Comparison of ENCODE assay signal across 18 cellular contexts in the genomic region with DNA sequence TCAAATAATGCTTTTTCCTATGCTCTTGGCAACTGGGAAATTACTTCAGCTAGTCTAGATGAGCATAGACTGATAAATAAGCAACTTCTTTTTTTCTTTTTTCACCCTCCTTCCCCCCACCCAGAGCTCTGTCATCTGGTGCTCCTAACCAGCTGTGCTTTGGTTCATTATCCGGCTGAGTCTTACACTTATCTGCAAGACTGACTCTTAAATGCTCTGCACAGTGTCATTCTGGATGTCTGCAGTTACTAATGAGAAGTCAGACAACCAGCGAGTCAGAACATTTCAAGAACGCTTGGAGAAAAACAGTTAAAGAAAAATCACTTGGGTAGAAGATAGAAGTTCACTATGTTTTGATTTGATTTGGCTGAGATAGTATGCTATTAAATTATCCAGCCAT.
A peak's percentile ranks its signal among the peaks of the same experiment; 100 is the strongest.
DNase-seq lines count a peak whose midpoint lies in the region; ATAC-seq and TF ChIP-seq lines count a peak whose summit lies in the region.
"Had no signal": no experiment of that assay in that cellular context is flagged by ENCODE, and none has a peak within 500 bp of the region (broad histone marks: within the 10 kb centered on the region; RNA-seq: fewer than 3 reads in every experiment).

No MANE protein-coding gene starts in this region.

- no peak overlapping the region for H3K4me3 ChIP-seq in heart left ventricle
- H3K4me3 ChIP-seq in mesendoderm (ENCODE audit: low read length), result no peak overlapping the region

- peaks cover 0 to 11% (median 0%) of the 10 kb centered on the region in 12 donors for H3K4me1 ChIP-seq in heart left ventricle
- peaks cover 18% of the 10 kb centered on the region for H3K4me1 ChIP-seq in mesendoderm (ENCODE audit: control insufficient read depth, low read depth, low read length)

- H4K8ac ChIP-seq in mesendoderm (ENCODE audit: low read depth, low read length), result no peak overlapping the region

- peak overlapping the region; percentile 61 for H2BK120ac ChIP-seq in mesendoderm (ENCODE audit: low read depth, low read length)

- H3K27me3 ChIP-seq in heart left ventricle (no peaks in the 10 kb centered on the region), mesendoderm (ENCODE audit: insufficient read depth, low read length, poor library complexity) (no peaks in the 10 kb centered on the region)

- H3K27ac Mint-ChIP-seq in osteocyte (ENCODE audit: unreplicated experiment), result no peak overlapping the region
- H3K27ac Mint-ChIP-seq: CD4-positive, CD25-positive, alpha-beta regulatory T cell had no signal

- TF ChIP-seq POLR2A in heart left ventricle (IDR thresholded peaks at IDR 0.05), result no peak

- ATAC-seq in heart left ventricle, result peak in 3 of 4 donors; percentile 71 to 92 (median 77)
- ATAC-seq in GM18498 (IDR thresholded peaks at IDR 0.05; ENCODE audit: unreplicated experiment), result no peak

- no peak overlapping the region for H3K56ac ChIP-seq in mesendoderm (ENCODE audit: low read length)

- DNase-seq in ELF-1 (ENCODE audit: low read depth, low spot score) (peak; percentile 36), SK-N-DZ (ENCODE audit: low spot score) (peak; percentile 94), heart left ventricle (no peak), mesendoderm (no peak), NK-92 (lab: John Stamatoyannopoulos, UW; ENCODE audit: unreplicated experiment) (no peak), GM19240 (ENCODE audit: insufficient read length, low spot score) (no peak), osteocyte (ENCODE audit: extremely low spot score, unreplicated experiment) (no peak)
- DNase-seq: AML-193; CD4-positive, CD25-positive, alpha-beta regulatory T cell; DMS53; KG1; NCI-H1092; NCI-H1694; NCI-H2107; NCI-H446 treated with DMSO at 0.1 percent for 48 hours; NCI-H748 treated with DMSO at 0.1 percent for 48 hours had no signal

- no peak overlapping the region for H2AK5ac ChIP-seq in mesendoderm (ENCODE audit: low read length)

- H3K4me2 ChIP-seq in mesendoderm (ENCODE audit: low read length), result no peak overlapping the region

- H3K27me3 Mint-ChIP-seq in osteocyte (ENCODE audit: unreplicated experiment), result no peaks in the 10 kb centered on the region
- H3K27me3 Mint-ChIP-seq: CD4-positive, CD25-positive, alpha-beta regulatory T cell had no signal

- H3K36me3 ChIP-seq in heart left ventricle, result no peaks in the 10 kb centered on the region
- H3K36me3 ChIP-seq in mesendoderm (ENCODE audit: control insufficient read depth, insufficient read depth, low read length), result no peaks in the 10 kb centered on the region

- H3K27ac ChIP-seq in heart left ventricle (no peak overlapping the region), mesendoderm (ENCODE audit: low read depth, low read length) (no peak overlapping the region)
- H3K27ac ChIP-seq: HL-60 had no signal

- no peak overlapping the region for H3K23ac ChIP-seq in mesendoderm (ENCODE audit: low read length)

- H3K9ac ChIP-seq in mesendoderm (ENCODE audit: low read length), result no peak overlapping the region

- peaks cover 21% of the 10 kb centered on the region for H3K4me1 Mint-ChIP-seq in osteocyte (ENCODE audit: unreplicated experiment)
- H3K4me1 Mint-ChIP-seq: CD4-positive, CD25-positive, alpha-beta regulatory T cell had no signal

- no peak overlapping the region for H3K4ac ChIP-seq in mesendoderm (ENCODE audit: low read depth, low read length)

- H3K4me3 Mint-ChIP-seq in osteocyte (ENCODE audit: unreplicated experiment), result no peak overlapping the region
- H3K4me3 Mint-ChIP-seq: CD4-positive, CD25-positive, alpha-beta regulatory T cell had no signal

- H3K18ac ChIP-seq in mesendoderm (ENCODE audit: low read length), result no peak overlapping the region

- no peak overlapping the region for H2BK5ac ChIP-seq in mesendoderm (ENCODE audit: low read length)

- H3K9me3 ChIP-seq in heart left ventricle, result no peaks in the 10 kb centered on the region

- WGBS in heart left ventricle, 4 donors, result 40 to 47% (median 42%) methylated on average over 3 of the region's 3 CpGs
- no CpG with 5 or more reads among the region's 3 CpGs for WGBS in mesendoderm (ENCODE audit: extremely low coverage, insufficient coverage, low lambda C conversion rate)

- no peak overlapping the region for H2BK15ac ChIP-seq in mesendoderm (replicated peaks; ENCODE audit: low read depth)

- no peak for TF ChIP-seq CTCF in heart left ventricle (IDR thresholded peaks at IDR 0.05)
- TF ChIP-seq CTCF in osteocyte (IDR thresholded peaks at IDR 0.05), result no peak

- no peak overlapping the region for H4K5ac ChIP-seq in mesendoderm (ENCODE audit: low read length)

- no peaks in the 10 kb centered on the region for H3K79me2 ChIP-seq in mesendoderm (ENCODE audit: control insufficient read depth, insufficient read depth, low read length)

- no peaks in the 10 kb centered on the region for H3K36me3 Mint-ChIP-seq in osteocyte (ENCODE audit: unreplicated experiment)
- H3K36me3 Mint-ChIP-seq: CD4-positive, CD25-positive, alpha-beta regulatory T cell had no signal

- H3K79me1 ChIP-seq in mesendoderm (ENCODE audit: low read length), result no peaks in the 10 kb centered on the region

- H3K9me3 Mint-ChIP-seq in osteocyte (ENCODE audit: unreplicated experiment), result no peaks in the 10 kb centered on the region

- intact Hi-C loops in heart left ventricle (cut with DNase I), result no loop called here

Comparison
In these comparisons a context has a peak if more than half of its experiments do, and no peak if none do; other contexts are left out.
1. DNase-seq: peak in ELF-1 (single experiment) and SK-N-DZ (single experiment); none in heart left ventricle (0 of 5), mesendoderm (single experiment), NK-92 (single experiment), GM19240 (single experiment) and osteocyte (single experiment).